Comparison of ENCODE assay signal across 21 cellular contexts in the genomic region with DNA sequence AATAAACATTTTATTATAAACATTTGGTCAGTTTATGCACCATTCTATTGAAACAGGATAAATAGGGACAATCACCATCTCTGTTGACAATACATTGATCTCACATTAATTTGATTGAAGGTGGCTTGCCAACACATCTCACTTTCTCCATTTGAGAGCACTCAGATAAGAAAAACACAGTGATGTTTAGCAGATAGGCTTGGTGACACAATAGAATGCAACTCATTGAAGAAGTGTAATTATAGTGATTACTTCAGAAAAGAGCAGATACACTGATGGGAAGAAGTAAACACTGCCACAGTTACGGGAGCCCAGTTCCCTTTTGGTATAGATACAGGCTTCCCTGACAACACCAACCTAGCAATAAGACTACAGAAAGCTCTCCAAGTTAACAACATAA.
DNase-seq lines count a peak whose midpoint lies in the region; ATAC-seq and FAIRE-seq lines count a peak whose summit lies in the region.
"Had no signal": no experiment of that assay in that cellular context is flagged by ENCODE, and none has a peak within 500 bp of the region (broad histone marks: within the 10 kb centered on the region; RNA-seq: fewer than 3 reads in every experiment).

No MANE protein-coding gene starts in this region.

- ATAC-seq in left ventricle myocardium superior (peak; percentile 27), left lobe of liver (no peak)
- ATAC-seq: left lung, PC-3, psoas muscle had no signal

- intact Hi-C loops in left ventricle myocardium superior (cut with micrococcal nuclease) = no loop called here

- FAIRE-seq in urothelium cell line (lab: Jason Lieb, UNC) = no peak

- DNase-seq in DMS153 (lab: John Stamatoyannopoulos, UW) (peak; percentile 57), NCI-H1105 (lab: John Stamatoyannopoulos, UW) (peak; percentile 78), NCI-H69 (lab: John Stamatoyannopoulos, UW) (peak; percentile 85), left ventricle myocardium superior (no peak), urothelium cell line (ENCODE audit: low spot score) (no peak), left lobe of liver (ENCODE audit: low spot score) (no peak), NCI-H2029 (lab: John Stamatoyannopoulos, UW) (no peak)
- DNase-seq: activated CD4-positive, alpha-beta T cell treated with anti-CD3 and anti-CD28 coated beads for 1 hour; activated naive CD4-positive, alpha-beta T cell treated with anti-CD3 and anti-CD28 coated beads for 36 hours; activated T-cell treated with anti-CD3 and anti-CD28 coated beads, Interleukin-2, amount 50 U/mL, for 24 hours; amygdala; dorsolateral prefrontal cortex; H9; KG1; left lung; NCI-H2107; NCI-H82; PC-3; psoas muscle; SIG-M5; substantia nigra had no signal

Comparison
In these comparisons a context has a peak if more than half of its experiments do, and no peak if none do; other contexts are left out.
1. DNase-seq: peak in DMS153 (single experiment), NCI-H1105 (single experiment) and NCI-H69 (single experiment); none in left ventricle myocardium superior (single experiment), urothelium cell line (single experiment), left lobe of liver (single experiment) and NCI-H2029 (single experiment).